Comparison of ENCODE assay signal across 39 cellular contexts in genomic region chr6:113421997-113422396, GRCh38.
"Had no signal": no experiment of that assay in that cellular context is flagged by ENCODE, and none has a peak within 500 bp of the region (broad histone marks: within the 10 kb centered on the region; RNA-seq: fewer than 3 reads in every experiment).

No MANE protein-coding gene starts in this region.

- H3K27ac Mint-ChIP-seq: activated naive CD4-positive, alpha-beta T cell treated with anti-CD3 and anti-CD28 coated beads for 36 hours; activated naive CD4-positive, alpha-beta T cell treated with anti-CD3 and anti-CD28 coated beads, Interleukin-2, amount 10 ng/mL, durations not matched to agents 7 days and 5 days; activated naive CD4-positive, alpha-beta T cell treated with anti-CD3 and anti-CD28 coated beads, Interleukin-2, amount 50 U/mL, for 24 hours; activated naive CD4-positive, alpha-beta T cell treated with anti-CD3 and anti-CD28 coated beads, Interleukin-2, amount 50 U/mL, for 72 hours; activated naive CD8-positive, alpha-beta T cell; activated naive CD8-positive, alpha-beta T cell treated with anti-CD3 and anti-CD28 coated beads for 36 hours; activated naive CD8-positive, alpha-beta T cell treated with anti-CD3 and anti-CD28 coated beads, Interleukin-2, amount 10 ng/mL, durations not matched to agents 7 days and 5 days; activated naive CD8-positive, alpha-beta T cell treated with anti-CD3 and anti-CD28 coated beads, Interleukin-2, amount 50 U/mL, for 24 hours; activated T-cell treated with anti-CD3 and anti-CD28 coated beads, Interleukin-2, amount 50 U/mL, for 24 hours; activated T-cell treated with anti-CD3 and anti-CD28 coated beads, Interleukin-2, amount 50 U/mL, for 72 hours; activated T-helper 1 cell treated with anti-CD3 and anti-CD28 coated beads, Interleukin-12 subunit alpha, Interleukin-12 subunit beta, Interleukin-2, Interleukin-4 antibody, amounts not matched to agents 30 ng/mL and 10 ng/mL and 1 ng/mL, durations not matched to agents 14 hours and 24 hours and 36 hours; activated T-helper 17 cell treated with anti-CD3 and anti-CD28 coated beads, Interleukin-2, amount 50 U/mL, for 72 hours; activated T-helper 2 cell treated with anti-CD3 and anti-CD28 coated beads, Interferon-gamma antibody, Interleukin-2, Interleukin-4, amounts not matched to agents 10 μg/mL and 5 μg/mL and 100 μg/mL, durations not matched to agents 14 hours and 24 hours and 36 hours; brain had no signal

- H3K9me3 ChIP-seq: adrenal gland, ascending aorta, body of pancreas, breast epithelium had no signal

- FAIRE-seq: astrocyte, bronchial epithelial cell had no signal

- H3K4me1 Mint-ChIP-seq: activated naive CD4-positive, alpha-beta T cell treated with anti-CD3 and anti-CD28 coated beads, Interleukin-2, amount 10 ng/mL, durations not matched to agents 7 days and 5 days; activated naive CD4-positive, alpha-beta T cell treated with anti-CD3 and anti-CD28 coated beads, Interleukin-2, amount 50 U/mL, for 24 hours; activated naive CD8-positive, alpha-beta T cell treated with anti-CD3 and anti-CD28 coated beads for 36 hours; activated naive CD8-positive, alpha-beta T cell treated with anti-CD3 and anti-CD28 coated beads, Interleukin-2, amount 10 ng/mL, durations not matched to agents 7 days and 5 days; activated naive CD8-positive, alpha-beta T cell treated with anti-CD3 and anti-CD28 coated beads, Interleukin-2, amount 50 U/mL, for 24 hours; activated T-helper 17 cell treated with anti-CD3 and anti-CD28 coated beads, Interleukin-2, amount 50 U/mL, for 72 hours; brain; central memory CD8-positive, alpha-beta T cell had no signal

- H3K9me3 Mint-ChIP-seq: activated naive CD4-positive, alpha-beta T cell treated with anti-CD3 and anti-CD28 coated beads for 36 hours; activated naive CD4-positive, alpha-beta T cell treated with anti-CD3 and anti-CD28 coated beads, Interleukin-2, amount 10 ng/mL, durations not matched to agents 7 days and 5 days; activated naive CD4-positive, alpha-beta T cell treated with anti-CD3 and anti-CD28 coated beads, Interleukin-2, amount 50 U/mL, for 24 hours; activated naive CD4-positive, alpha-beta T cell treated with anti-CD3 and anti-CD28 coated beads, Interleukin-2, amount 50 U/mL, for 72 hours; activated naive CD8-positive, alpha-beta T cell treated with anti-CD3 and anti-CD28 coated beads for 36 hours; activated naive CD8-positive, alpha-beta T cell treated with anti-CD3 and anti-CD28 coated beads, Interleukin-2, amount 10 ng/mL, durations not matched to agents 7 days and 5 days; activated naive CD8-positive, alpha-beta T cell treated with anti-CD3 and anti-CD28 coated beads, Interleukin-2, amount 50 U/mL, for 24 hours; activated T-cell treated with anti-CD3 and anti-CD28 coated beads, Interleukin-2, amount 50 U/mL, for 24 hours; activated T-cell treated with anti-CD3 and anti-CD28 coated beads, Interleukin-2, amount 50 U/mL, for 4 hours; activated T-cell treated with anti-CD3 and anti-CD28 coated beads, Interleukin-2, amount 50 U/mL, for 72 hours; activated T-helper 1 cell treated with anti-CD3 and anti-CD28 coated beads, Interleukin-12 subunit alpha, Interleukin-12 subunit beta, Interleukin-2, Interleukin-4 antibody, amounts not matched to agents 30 ng/mL and 10 ng/mL and 1 ng/mL, durations not matched to agents 14 hours and 24 hours and 36 hours; activated T-helper 17 cell treated with anti-CD3 and anti-CD28 coated beads, Interleukin-2, amount 50 U/mL, for 72 hours; activated T-helper 2 cell treated with anti-CD3 and anti-CD28 coated beads, Interferon-gamma antibody, Interleukin-2, Interleukin-4, amounts not matched to agents 10 μg/mL and 5 μg/mL and 100 μg/mL, durations not matched to agents 14 hours and 24 hours and 36 hours; central memory CD8-positive, alpha-beta T cell had no signal

- H3K27me3 Mint-ChIP-seq: activated naive CD4-positive, alpha-beta T cell treated with anti-CD3 and anti-CD28 coated beads, Interleukin-2, amount 10 ng/mL, durations not matched to agents 7 days and 5 days; activated naive CD8-positive, alpha-beta T cell; activated naive CD8-positive, alpha-beta T cell treated with anti-CD3 and anti-CD28 coated beads for 36 hours; activated naive CD8-positive, alpha-beta T cell treated with anti-CD3 and anti-CD28 coated beads, Interleukin-2, amount 10 ng/mL, durations not matched to agents 7 days and 5 days; activated T-cell treated with anti-CD3 and anti-CD28 coated beads, Interleukin-2, amount 50 U/mL, for 24 hours; activated T-helper 17 cell treated with anti-CD3 and anti-CD28 coated beads, Interleukin-2, amount 50 U/mL, for 72 hours; brain; central memory CD8-positive, alpha-beta T cell had no signal

- H3K4me3 ChIP-seq: adrenal gland, ascending aorta, body of pancreas, breast epithelium, cardiac muscle cell had no signal

- DNase-seq: activated effector memory CD4-positive, alpha-beta T cell treated with anti-CD3 and anti-CD28 coated beads, Interleukin-2, amount 50 U/mL, for 16 hours; activated effector memory CD4-positive, alpha-beta T cell treated with Interleukin-2 at 50 U/mL for 16 hours; activated gamma-delta T cell; activated gamma-delta T cell treated with Interleukin-2 at 50 U/mL for 16 hours; activated naive CD4-positive, alpha-beta T cell; activated naive CD4-positive, alpha-beta T cell treated with anti-CD3 and anti-CD28 coated beads for 36 hours; activated naive CD4-positive, alpha-beta T cell treated with anti-CD3 and anti-CD28 coated beads, Interleukin-2, amount 10 ng/mL, durations not matched to agents 7 days and 5 days; activated naive CD4-positive, alpha-beta T cell treated with anti-CD3 and anti-CD28 coated beads, Interleukin-2, amount 50 U/mL, for 16 hours; activated naive CD4-positive, alpha-beta T cell treated with Interleukin-2 at 50 U/mL for 16 hours; activated naive CD8-positive, alpha-beta T cell treated with anti-CD3 and anti-CD28 coated beads for 36 hours; activated naive CD8-positive, alpha-beta T cell treated with anti-CD3 and anti-CD28 coated beads, Interleukin-2, amount 10 ng/mL, durations not matched to agents 7 days and 5 days; activated naive CD8-positive, alpha-beta T cell treated with anti-CD3 and anti-CD28 coated beads, Interleukin-2, amount 50 U/mL, for 24 hours; activated T-cell treated with anti-CD3 and anti-CD28 coated beads, Interleukin-2, amount 50 U/mL, for 24 hours; activated T-cell treated with anti-CD3 and anti-CD28 coated beads, Interleukin-2, amount 50 U/mL, for 4 hours; activated T-cell treated with anti-CD3 and anti-CD28 coated beads, Interleukin-2, amount 50 U/mL, for 48 hours; activated T-cell treated with anti-CD3 and anti-CD28 coated beads, Interleukin-2, amount 50 U/mL, for 72 hours; adrenal gland; amniotic stem cell; amygdala; anterior cingulate cortex; aorta; body of pancreas; brain microvascular endothelial cell; caudate nucleus; central memory CD4-positive, alpha-beta T cell; cerebellar nuclear complex had no signal

- H3K4me1 ChIP-seq: adrenal gland, ascending aorta, body of pancreas, breast epithelium had no signal

- H3K4me3 Mint-ChIP-seq: activated naive CD4-positive, alpha-beta T cell treated with anti-CD3 and anti-CD28 coated beads for 36 hours; activated naive CD4-positive, alpha-beta T cell treated with anti-CD3 and anti-CD28 coated beads, Interleukin-2, amount 10 ng/mL, durations not matched to agents 7 days and 5 days; activated naive CD4-positive, alpha-beta T cell treated with anti-CD3 and anti-CD28 coated beads, Interleukin-2, amount 50 U/mL, for 24 hours; activated naive CD8-positive, alpha-beta T cell; activated naive CD8-positive, alpha-beta T cell treated with anti-CD3 and anti-CD28 coated beads for 36 hours; activated naive CD8-positive, alpha-beta T cell treated with anti-CD3 and anti-CD28 coated beads, Interleukin-2, amount 10 ng/mL, durations not matched to agents 7 days and 5 days; activated naive CD8-positive, alpha-beta T cell treated with anti-CD3 and anti-CD28 coated beads, Interleukin-2, amount 50 U/mL, for 24 hours; activated T-cell treated with anti-CD3 and anti-CD28 coated beads, Interleukin-2, amount 50 U/mL, for 24 hours; activated T-cell treated with anti-CD3 and anti-CD28 coated beads, Interleukin-2, amount 50 U/mL, for 4 hours; activated T-cell treated with anti-CD3 and anti-CD28 coated beads, Interleukin-2, amount 50 U/mL, for 72 hours; activated T-helper 1 cell treated with anti-CD3 and anti-CD28 coated beads, Interleukin-12 subunit alpha, Interleukin-12 subunit beta, Interleukin-2, Interleukin-4 antibody, amounts not matched to agents 30 ng/mL and 10 ng/mL and 1 ng/mL, durations not matched to agents 14 hours and 24 hours and 36 hours; activated T-helper 17 cell treated with anti-CD3 and anti-CD28 coated beads, Interleukin-2, amount 50 U/mL, for 72 hours; brain; central memory CD8-positive, alpha-beta T cell had no signal

- H3K27ac ChIP-seq: adrenal gland, ascending aorta, body of pancreas, brain microvascular endothelial cell, breast epithelium, cardiac muscle cell had no signal

- H3K36me3 ChIP-seq: adrenal gland, ascending aorta, brain microvascular endothelial cell, breast epithelium, cardiac muscle cell had no signal

- H3K27me3 ChIP-seq: adrenal gland, ascending aorta, body of pancreas, brain microvascular endothelial cell, breast epithelium had no signal

- H3K36me3 Mint-ChIP-seq: activated naive CD4-positive, alpha-beta T cell treated with anti-CD3 and anti-CD28 coated beads, Interleukin-2, amount 10 ng/mL, durations not matched to agents 7 days and 5 days; activated naive CD4-positive, alpha-beta T cell treated with anti-CD3 and anti-CD28 coated beads, Interleukin-2, amount 50 U/mL, for 24 hours; activated naive CD4-positive, alpha-beta T cell treated with anti-CD3 and anti-CD28 coated beads, Interleukin-2, amount 50 U/mL, for 72 hours; activated naive CD8-positive, alpha-beta T cell; activated naive CD8-positive, alpha-beta T cell treated with anti-CD3 and anti-CD28 coated beads for 36 hours; activated naive CD8-positive, alpha-beta T cell treated with anti-CD3 and anti-CD28 coated beads, Interleukin-2, amount 10 ng/mL, durations not matched to agents 7 days and 5 days; brain had no signal

- ATAC-seq: activated naive CD4-positive, alpha-beta T cell treated with anti-CD3 and anti-CD28 coated beads, Interleukin-2, amount 50 U/mL, for 72 hours; activated naive CD8-positive, alpha-beta T cell treated with anti-CD3 and anti-CD28 coated beads, Interleukin-2, amount 50 U/mL, for 24 hours; activated T-cell treated with anti-CD3 and anti-CD28 coated beads, Interleukin-2, amount 50 U/mL, for 4 hours; activated T-cell treated with anti-CD3 and anti-CD28 coated beads, Interleukin-2, amount 50 U/mL, for 72 hours; activated T-helper 17 cell treated with anti-CD3 and anti-CD28 coated beads, Interleukin-2, amount 50 U/mL, for 72 hours; body of pancreas had no signal
